1 cellular context compared by ENCODE assay signal in the genomic region with DNA sequence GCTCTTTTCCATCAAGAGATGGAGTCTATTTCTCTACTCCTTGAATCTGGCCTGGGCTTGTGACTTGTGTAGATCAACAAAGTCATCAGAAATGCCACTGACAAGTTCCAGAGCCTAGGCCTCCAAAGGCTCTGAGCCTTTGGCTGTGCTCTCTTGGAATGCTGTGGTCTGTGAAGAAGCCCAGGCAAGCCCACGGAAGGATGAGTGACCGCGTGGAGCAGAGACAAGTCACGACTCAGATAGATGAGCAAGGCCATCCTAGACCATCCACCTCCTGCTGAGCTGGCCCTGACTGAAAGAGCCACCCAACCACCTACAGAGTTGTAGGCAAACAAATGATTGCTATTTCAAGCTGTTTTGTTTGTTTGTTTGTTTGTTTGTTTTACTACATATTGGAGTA.
TF ChIP-seq lines count a peak whose summit lies in the region.

No MANE protein-coding gene starts in this region.

TF ChIP-seq in IMR-90, 13 proteins besides CTCF, POLR2A, EP300 and RAD21:
- TF ChIP-seq CHD1 (IDR thresholded peaks at IDR 0.05; ENCODE audit: low read depth, low read length): no peak
- TF ChIP-seq FOS (IDR thresholded peaks at IDR 0.05; ENCODE audit: low read depth, low read length): no peak
- no peak for TF ChIP-seq RCOR1 (IDR thresholded peaks at IDR 0.05; ENCODE audit: insufficient replicate concordance, low read length)
- TF ChIP-seq NFE2L2 (IDR thresholded peaks at IDR 0.05; ENCODE audit: low read depth, low read length): no peak
- no peak for TF ChIP-seq BHLHE40 (IDR thresholded peaks at IDR 0.05; ENCODE audit: low read depth, low read length)
- no peak for TF ChIP-seq USF2 (IDR thresholded peaks at IDR 0.05; ENCODE audit: low read depth, low read length)
- TF ChIP-seq MAFK (IDR thresholded peaks at IDR 0.05; ENCODE audit: low read depth, low read length): no peak
- TF ChIP-seq RFX5 (IDR thresholded peaks at IDR 0.05; ENCODE audit: low read depth, low read length): no peak
- no peak for TF ChIP-seq SMC3 (IDR thresholded peaks at IDR 0.05; ENCODE audit: low read depth, low read length)
- no peak for TF ChIP-seq MAZ (IDR thresholded peaks at IDR 0.05; ENCODE audit: borderline replicate concordance, low read depth, low read length)
- no peak for TF ChIP-seq ELK1 (IDR thresholded peaks at IDR 0.05; ENCODE audit: borderline replicate concordance, low read depth, low read length)
- no peak for TF ChIP-seq CEBPB (IDR thresholded peaks at IDR 0.05; ENCODE audit: low read depth, low read length)
- no peak for TF ChIP-seq MXI1 (IDR thresholded peaks at IDR 0.05; ENCODE audit: borderline replicate concordance, low read depth, low read length)
